18 cellular contexts compared by ENCODE assay signal in the genomic region with DNA sequence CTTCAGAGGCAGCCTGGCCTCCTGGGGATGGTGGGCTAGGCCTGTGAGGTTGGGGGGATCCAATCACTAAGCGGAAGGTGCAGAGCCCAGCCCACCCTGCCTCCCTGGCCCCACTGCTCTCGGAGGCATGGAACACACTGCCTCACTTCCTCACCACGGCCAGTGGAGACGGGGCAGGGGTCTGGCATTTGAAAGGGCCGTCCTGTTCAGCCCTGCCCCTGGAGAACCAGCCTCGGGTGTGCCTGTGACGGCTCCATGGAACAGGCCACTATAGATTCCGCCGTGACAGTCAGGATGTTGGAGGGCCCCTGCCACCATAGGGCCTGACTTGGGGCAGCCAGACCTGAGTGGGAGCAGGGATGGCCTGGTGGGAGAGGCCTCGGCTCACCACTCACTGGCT.
"Had no signal": no experiment of that assay in that cellular context is flagged by ENCODE, and none has a peak within 500 bp of the region (broad histone marks: within the 10 kb centered on the region; RNA-seq: fewer than 3 reads in every experiment).

No MANE protein-coding gene starts in this region.

- H3K27ac ChIP-seq: ascending aorta, epithelial cell of prostate, gastrocnemius medialis, heart left ventricle, parathyroid adenoma, tibial nerve, vagina, VCaP had no signal

- H3K27ac Mint-ChIP-seq: activated CD8-positive, alpha-beta memory T cell treated with anti-CD3 and anti-CD28 coated beads, Interleukin-2, amount 10 ng/mL, durations not matched to agents 7 days and 5 days; activated naive CD4-positive, alpha-beta T cell treated with anti-CD3 and anti-CD28 coated beads, Interleukin-2, amount 10 ng/mL, durations not matched to agents 7 days and 5 days; effector memory CD8-positive, alpha-beta T cell had no signal

- H3K4me3 Mint-ChIP-seq: activated CD8-positive, alpha-beta memory T cell treated with anti-CD3 and anti-CD28 coated beads, Interleukin-2, amount 10 ng/mL, durations not matched to agents 7 days and 5 days; activated naive CD4-positive, alpha-beta T cell treated with anti-CD3 and anti-CD28 coated beads, Interleukin-2, amount 10 ng/mL, durations not matched to agents 7 days and 5 days; effector memory CD8-positive, alpha-beta T cell had no signal

- H3K4me3 ChIP-seq: ascending aorta, gastrocnemius medialis, heart left ventricle, tibial nerve, vagina had no signal

- H3K9ac ChIP-seq: parathyroid adenoma had no signal

- H3K27me3 ChIP-seq: ascending aorta, gastrocnemius medialis, tibial nerve, vagina had no signal

- H3K36me3 Mint-ChIP-seq: activated CD8-positive, alpha-beta memory T cell treated with anti-CD3 and anti-CD28 coated beads, Interleukin-2, amount 10 ng/mL, durations not matched to agents 7 days and 5 days; activated naive CD4-positive, alpha-beta T cell treated with anti-CD3 and anti-CD28 coated beads, Interleukin-2, amount 10 ng/mL, durations not matched to agents 7 days and 5 days had no signal

- H3K4me1 ChIP-seq: ascending aorta, gastrocnemius medialis, heart left ventricle, parathyroid adenoma, tibial nerve, vagina had no signal

- H3K36me3 ChIP-seq: ascending aorta, gastrocnemius medialis, heart left ventricle, tibial nerve, vagina had no signal

- H3K79me2 ChIP-seq: parathyroid adenoma had no signal

- H3K9me3 Mint-ChIP-seq: activated naive CD4-positive, alpha-beta T cell treated with anti-CD3 and anti-CD28 coated beads, Interleukin-2, amount 10 ng/mL, durations not matched to agents 7 days and 5 days had no signal

- H3K27me3 Mint-ChIP-seq: activated CD8-positive, alpha-beta memory T cell treated with anti-CD3 and anti-CD28 coated beads, Interleukin-2, amount 10 ng/mL, durations not matched to agents 7 days and 5 days; activated naive CD4-positive, alpha-beta T cell treated with anti-CD3 and anti-CD28 coated beads, Interleukin-2, amount 10 ng/mL, durations not matched to agents 7 days and 5 days had no signal

- H2AFZ ChIP-seq: parathyroid adenoma had no signal

- ATAC-seq: activated CD8-positive, alpha-beta memory T cell treated with anti-CD3 and anti-CD28 coated beads, Interleukin-2, amount 10 ng/mL, durations not matched to agents 7 days and 5 days; effector memory CD8-positive, alpha-beta T cell; gastrocnemius medialis had no signal

- H3K9me3 ChIP-seq: ascending aorta, gastrocnemius medialis, vagina had no signal

- DNase-seq: activated CD4-positive, alpha-beta T cell treated with anti-CD3 and anti-CD28 coated beads, Interleukin-2, amount 50 U/mL, for 48 hours; activated CD8-positive, alpha-beta memory T cell treated with anti-CD3 and anti-CD28 coated beads, Interleukin-2, amount 10 ng/mL, durations not matched to agents 7 days and 5 days; activated naive CD4-positive, alpha-beta T cell treated with anti-CD3 and anti-CD28 coated beads, Interleukin-2, amount 10 ng/mL, durations not matched to agents 7 days and 5 days; activated T-cell treated with anti-CD3 and anti-CD28 coated beads, Interleukin-2, amount 50 U/mL, for 1 hour; dermis blood vessel endothelial cell; effector memory CD8-positive, alpha-beta T cell; gastrocnemius medialis; retina; stimulated activated CD4-positive, alpha-beta T cell treated with anti-CD3 and anti-CD28 coated beads, Interleukin-4, amount 100 ng/mL, for 24 hours; stimulated activated naive CD4-positive, alpha-beta T cell; substantia nigra had no signal

- H3K4me1 Mint-ChIP-seq: activated CD8-positive, alpha-beta memory T cell treated with anti-CD3 and anti-CD28 coated beads, Interleukin-2, amount 10 ng/mL, durations not matched to agents 7 days and 5 days; activated naive CD4-positive, alpha-beta T cell treated with anti-CD3 and anti-CD28 coated beads, Interleukin-2, amount 10 ng/mL, durations not matched to agents 7 days and 5 days had no signal
